ENCODE assay signal across 11 cellular contexts in genomic region chr4:38948551-38948950, GRCh38.
DNase-seq lines count a peak whose midpoint lies in the region; ATAC-seq and TF ChIP-seq lines count a peak whose summit lies in the region.
"Had no signal": no experiment of that assay in that cellular context is flagged by ENCODE, and none has a peak within 500 bp of the region (broad histone marks: within the 10 kb centered on the region; RNA-seq: fewer than 3 reads in every experiment).

No MANE protein-coding gene starts in this region.

- no peak overlapping the region for H3K4me3 ChIP-seq in choroid plexus epithelial cell (ENCODE audit: low read depth, low read length)
- no peak overlapping the region for H3K4me3 ChIP-seq in mesodermal cell (ENCODE audit: extremely low read depth, insufficient read depth, low read length, poor library complexity, severe bottlenecking)
- H3K4me3 ChIP-seq: neural progenitor cell had no signal

- H3K9me3 Mint-ChIP-seq in stimulated activated naive CD8-positive, alpha-beta T cell treated with anti-CD3 and anti-CD28 coated beads, Interleukin-15, amount 100 ng/mL, for 72 hours = no peaks in the 10 kb centered on the region
- H3K9me3 Mint-ChIP-seq: neural progenitor cell had no signal

- peaks cover 6% of the 10 kb centered on the region for H3K27me3 Mint-ChIP-seq in stimulated activated naive CD8-positive, alpha-beta T cell treated with anti-CD3 and anti-CD28 coated beads, Interleukin-15, amount 100 ng/mL, for 72 hours

- 86 to 97% methylated on average over 2 of the region's 2 CpGs for WGBS in mesodermal cell (ENCODE audit: insufficient coverage in 2 of 2), 2 experiments

- ATAC-seq in HG03342 (IDR thresholded peaks at IDR 0.05; ENCODE audit: unreplicated experiment) = no peak
- no peak for ATAC-seq in stimulated activated naive CD8-positive, alpha-beta T cell treated with anti-CD3 and anti-CD28 coated beads, Interleukin-15, amount 100 ng/mL, for 72 hours
- ATAC-seq in HG02623 (IDR thresholded peaks at IDR 0.05; ENCODE audit: unreplicated experiment) = no peak

- H3K27ac Mint-ChIP-seq in stimulated activated naive CD8-positive, alpha-beta T cell treated with anti-CD3 and anti-CD28 coated beads, Interleukin-15, amount 100 ng/mL, for 72 hours = no peak overlapping the region
- H3K27ac Mint-ChIP-seq: neural progenitor cell had no signal

- H3K4me3 Mint-ChIP-seq in stimulated activated naive CD8-positive, alpha-beta T cell treated with anti-CD3 and anti-CD28 coated beads, Interleukin-15, amount 100 ng/mL, for 72 hours = no peak overlapping the region
- H3K4me3 Mint-ChIP-seq: neural progenitor cell had no signal

- peaks cover 14% of the 10 kb centered on the region for H3K36me3 ChIP-seq in mesodermal cell (ENCODE audit: control insufficient read depth, insufficient read depth, low read length)
- H3K36me3 ChIP-seq: neural progenitor cell had no signal

- peaks cover 20% of the 10 kb centered on the region for H3K4me1 ChIP-seq in mesodermal cell (ENCODE audit: control insufficient read depth, insufficient read depth, low read length, poor library complexity, severe bottlenecking)
- H3K4me1 ChIP-seq: Caco-2, neural progenitor cell had no signal

- DNase-seq in A172 (ENCODE audit: low spot score) (peak; percentile 84), LHCN-M2 (ENCODE audit: low read depth) (peak; percentile 85), choroid plexus epithelial cell (ENCODE audit: low read depth) (peak; percentile 96), NCI-H2029 (lab: John Stamatoyannopoulos, UW) (no peak)
- DNase-seq in stimulated activated naive CD8-positive, alpha-beta T cell treated with anti-CD3 and anti-CD28 coated beads, Interleukin-15, amount 100 ng/mL, for 72 hours = no peak
- DNase-seq: Caco-2, NCI-H748 treated with DMSO at 0.1 percent for 48 hours had no signal

- no peak for TF ChIP-seq CTCF in choroid plexus epithelial cell (conservative IDR thresholded peaks at IDR 0.05; ENCODE audit: low read depth, low read length)

- H3K4me1 Mint-ChIP-seq in stimulated activated naive CD8-positive, alpha-beta T cell treated with anti-CD3 and anti-CD28 coated beads, Interleukin-15, amount 100 ng/mL, for 72 hours = peaks cover 25% of the 10 kb centered on the region

- peak overlapping the region; percentile 62 for H3K27ac ChIP-seq in mesodermal cell (ENCODE audit: low read depth, low read length, severe bottlenecking)
- H3K27ac ChIP-seq: neural progenitor cell had no signal

- H3K9me3 ChIP-seq in mesodermal cell (ENCODE audit: control insufficient read depth, low read length) = no peaks in the 10 kb centered on the region
- H3K9me3 ChIP-seq: Caco-2 had no signal

Comparison
In these comparisons a context has a peak if more than half of its experiments do, and no peak if none do; other contexts are left out.
1. DNase-seq: peak in A172 (single experiment), LHCN-M2 (single experiment) and choroid plexus epithelial cell (single experiment); none in stimulated activated naive CD8-positive, alpha-beta T cell treated with anti-CD3 and anti-CD28 coated beads, Interleukin-15, amount 100 ng/mL, for 72 hours (0 of 2) and NCI-H2029 (single experiment).